Comparison of ENCODE assay signal across 24 cellular contexts in the genomic region with DNA sequence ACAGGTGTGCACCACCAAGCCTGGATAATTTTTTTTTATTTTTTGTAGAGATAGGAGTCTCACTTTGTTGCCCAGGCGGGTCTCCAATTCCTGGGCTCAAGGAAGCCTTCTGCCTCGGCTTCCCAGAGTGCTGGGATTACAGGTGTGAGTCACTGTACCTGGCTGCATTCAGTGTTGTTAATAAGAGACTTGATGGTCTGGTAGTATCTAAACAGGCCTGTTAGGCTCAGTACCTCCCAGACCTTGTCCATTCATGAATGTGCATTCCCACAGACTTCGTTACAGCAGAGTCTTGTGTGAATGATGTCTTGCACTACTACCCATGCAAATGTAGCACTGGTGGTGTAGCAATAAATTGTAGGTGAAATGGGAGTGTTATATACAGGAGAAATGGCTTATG. TPM values are rescaled to one million over a fixed set of nuclear protein-coding genes. Genes with fewer than 3 reads are reported as not detected.
DNase-seq lines count a peak whose midpoint lies in the region; ATAC-seq, FAIRE-seq and TF ChIP-seq lines count a peak whose summit lies in the region.
"Had no signal": no experiment of that assay in that cellular context is flagged by ENCODE, and none has a peak within 500 bp of the region (broad histone marks: within the 10 kb centered on the region; RNA-seq: fewer than 3 reads in every experiment).

No MANE protein-coding gene starts in this region.

- H3K4me1 ChIP-seq in mammary epithelial cell (ENCODE audit: insufficient read depth, low read length) (no peaks in the 10 kb centered on the region), breast epithelium (no peaks in the 10 kb centered on the region), ascending aorta (no peaks in the 10 kb centered on the region)
- H3K4me1 ChIP-seq: BE2C; BLaER1 treated with 17β-estradiol and CSF1 and Interleukin-3, amounts not matched to agents 10 nM and 100 nM had no signal

- H3K79me2 ChIP-seq in mammary epithelial cell (ENCODE audit: insufficient read depth, low read length), result no peaks in the 10 kb centered on the region

- in situ Hi-C loops in mammary epithelial cell (cut with MboI; ENCODE audit: low sequenced_read_pairs in 2 of 2), result no loop called here

- whole genome bisulfite sequencing in mammary epithelial cell (ENCODE audit: low coverage, missing lambda C conversion rate), result 81% methylated on average over 3 of the region's 3 CpGs

- TF ChIP-seq CTCF in mammary epithelial cell (conservative IDR thresholded peaks at IDR 0.05 in 1 of 2, IDR thresholded peaks at IDR 0.05 in 1 of 2; ENCODE audit: extremely low read depth in 1 of 2, insufficient read depth in 1 of 2, low read depth in 1 of 2, low read length in 2 of 2), result no peak
- TF ChIP-seq CTCF in breast epithelium (IDR thresholded peaks at IDR 0.05), result no peak
- TF ChIP-seq CTCF in epithelial cell of esophagus (IDR thresholded peaks at IDR 0.05; ENCODE audit: insufficient read depth, low read depth, low read length, missing control alignments), result no peak
- no peak for TF ChIP-seq CTCF in ascending aorta (IDR thresholded peaks at IDR 0.05)

- H3K27me3 ChIP-seq in mammary epithelial cell (ENCODE audit: insufficient read depth, low read length), result no peaks in the 10 kb centered on the region
- no peaks in the 10 kb centered on the region for H3K27me3 ChIP-seq in breast epithelium
- H3K27me3 ChIP-seq in ascending aorta, result no peaks in the 10 kb centered on the region
- H3K27me3 ChIP-seq: BE2C; BLaER1 treated with 17β-estradiol and CSF1 and Interleukin-3, amounts not matched to agents 10 nM and 100 nM had no signal

- no peak overlapping the region for H3K4me2 ChIP-seq in mammary epithelial cell (ENCODE audit: insufficient read depth, low read depth, low read length)
- H3K4me2 ChIP-seq: A549; BLaER1 treated with 17β-estradiol and CSF1 and Interleukin-3, amounts not matched to agents 10 nM and 100 nM had no signal

- no peak for ATAC-seq in GM21390 (IDR thresholded peaks at IDR 0.05; ENCODE audit: unreplicated experiment)

- FAIRE-seq in urothelium cell line (lab: Jason Lieb, UNC), result no peak
- FAIRE-seq: A549, D721Med, G401.6, GM12892, H1 had no signal

- dilution Hi-C loops in mammary epithelial cell (cut with HindIII; ENCODE audit: low sequenced_read_pairs), result no loop called here

- H3K9ac ChIP-seq in mammary epithelial cell (ENCODE audit: insufficient read depth, low read length), result no peak overlapping the region
- H3K9ac ChIP-seq: BLaER1 treated with 17β-estradiol and CSF1 and Interleukin-3, amounts not matched to agents 10 nM and 100 nM; GM23248 had no signal

- H3K9me3 ChIP-seq in mammary epithelial cell (replicated peaks; ENCODE audit: insufficient read depth, low read length) (peaks cover 5% of the 10 kb centered on the region), breast epithelium (no peaks in the 10 kb centered on the region), ascending aorta (peaks cover 0 to 10% of the 10 kb centered on the region in 2 donors)
- H3K9me3 ChIP-seq: BE2C had no signal

- H3K27ac ChIP-seq in mammary epithelial cell (ENCODE audit: insufficient read depth, low read depth, low read length), result no peak overlapping the region
- H3K27ac ChIP-seq in breast epithelium, result no peak overlapping the region
- H3K27ac ChIP-seq in ascending aorta, result no peak overlapping the region
- H3K27ac ChIP-seq: A549; BLaER1 treated with 17β-estradiol and CSF1 and Interleukin-3, amounts not matched to agents 10 nM and 100 nM; GM23248 had no signal

- H3K36me3 ChIP-seq in mammary epithelial cell (ENCODE audit: insufficient read depth, low read length) (no peaks in the 10 kb centered on the region), breast epithelium (no peaks in the 10 kb centered on the region), ascending aorta (no peaks in the 10 kb centered on the region)
- H3K36me3 ChIP-seq: BE2C had no signal

- BruUV-seq in mammary epithelial cell (replicated peaks; lab: Mats Ljungman, UMichigan), result no TSS peak

- H2AFZ ChIP-seq in mammary epithelial cell (ENCODE audit: low read depth, low read length), result no peak overlapping the region
- H2AFZ ChIP-seq: GM23248 had no signal

- H4K20me1 ChIP-seq in mammary epithelial cell (ENCODE audit: insufficient read depth, low read length), result no peaks in the 10 kb centered on the region
- H4K20me1 ChIP-seq: BLaER1 treated with 17β-estradiol and CSF1 and Interleukin-3, amounts not matched to agents 10 nM and 100 nM had no signal

- intact Hi-C loops in mammary epithelial cell (cut with micrococcal nuclease) (no loop called here), breast epithelium (cut with DNase I; ENCODE audit: low total_unique reads) (no loop called here), ascending aorta (cut with DNase I) (no loop called here)

- no peak for TF ChIP-seq POLR2A in breast epithelium (IDR thresholded peaks at IDR 0.05)

- H3K4me3 ChIP-seq in mammary epithelial cell (replicated peaks in 1 of 3; ENCODE audit: insufficient read depth in 1 of 3, low read depth in 2 of 3, low read length in 3 of 3) (no peak overlapping the region), breast epithelium (no peak overlapping the region), epithelial cell of esophagus (ENCODE audit: low read length) (no peak overlapping the region), ascending aorta (no peak overlapping the region)
- H3K4me3 ChIP-seq: A549; BLaER1 treated with 17β-estradiol and CSF1 and Interleukin-3, amounts not matched to agents 10 nM and 100 nM; GM23248 had no signal

- CTCF ChIA-PET in mammary epithelial cell (lab: Charles Lee; ENCODE audit: low non-redundant PET), result no interaction called here

- peak; percentile 42 for DNase-seq in mammary epithelial cell
- DNase-seq in breast epithelium (ENCODE audit: low spot score in 2 of 2), result no peak
- DNase-seq in epithelial cell of esophagus (ENCODE audit: low read depth), result peak; percentile 60
- DNase-seq in kidney tubule cell (ENCODE audit: low spot score), result peak; percentile 53
- no peak for DNase-seq in ascending aorta (ENCODE audit: low spot score in 2 of 2)
- no peak for DNase-seq in urothelium cell line (ENCODE audit: low spot score)
- DNase-seq: 8988T; ACHN; AML-193; BE2C; CD4-positive, alpha-beta T cell; CD8-positive, alpha-beta memory T cell; DMS 273 treated with DMSO at 0.1 percent for 48 hours; DND-41; GM23248; H7; HCEC 1CT had no signal

RNA-seq across cellular contexts. Expression of gene CMTM8, which starts 17.7 kb away (rescaled TPM):
- total RNA-seq in mammary epithelial cell, result 1 to 10 TPM in 1 of 2 donors, under 1 TPM in 1; 0.67 to 2.9 TPM
- 2.7 TPM for polyA plus RNA-seq in mammary epithelial cell
- not detected for polyA minus RNA-seq in mammary epithelial cell
- 10 to 100 TPM in 2 of 3 donors, 1 to 10 TPM in 1; 4.2 to 24.7 (median 19.3) TPM for total RNA-seq in breast epithelium
- total RNA-seq in ascending aorta, result 6.6 TPM
- total RNA-seq: GM23248 had no signal
- polyA plus RNA-seq: GM23248 had no signal

Comparison
In these comparisons a context has a peak if more than half of its experiments do, and no peak if none do; other contexts are left out.
1. DNase-seq: peak in mammary epithelial cell (single experiment), epithelial cell of esophagus (single experiment) and kidney tubule cell (single experiment); none in breast epithelium (0 of 2), ascending aorta (0 of 2) and urothelium cell line (single experiment).